Comparison of ENCODE assay signal across 7 cellular contexts in the genomic region with DNA sequence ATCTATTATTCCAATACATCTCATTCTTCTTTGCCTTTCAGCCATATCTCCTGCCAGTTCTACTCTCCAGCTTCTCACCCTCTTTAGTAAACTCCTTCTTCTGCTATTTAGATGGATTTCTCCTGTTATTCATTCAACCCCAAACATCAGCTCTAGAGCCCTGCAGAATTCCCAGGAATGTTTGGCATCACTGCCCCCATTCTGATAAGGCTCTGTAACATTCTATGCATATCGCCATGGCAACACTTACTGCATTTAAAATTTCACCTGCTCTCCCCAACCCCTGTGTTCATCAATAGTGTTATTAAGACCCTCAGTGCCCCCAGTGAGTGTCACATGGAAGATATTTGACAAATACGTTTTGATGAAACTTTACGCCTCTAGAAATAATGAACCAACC. TPM values are rescaled to one million over a fixed set of nuclear protein-coding genes. Genes with fewer than 3 reads are reported as not detected.
"Had no signal": no experiment of that assay in that cellular context is flagged by ENCODE, and none has a peak within 500 bp of the region (broad histone marks: within the 10 kb centered on the region; RNA-seq: fewer than 3 reads in every experiment).

No MANE protein-coding gene starts in this region.

- H3K9me3 Mint-ChIP-seq: H9 had no signal

- H3K27ac Mint-ChIP-seq: H9, IgD-negative memory B cell had no signal

- ATAC-seq: HepG2 had no signal

- H3K4me3 ChIP-seq: GM23248 had no signal

- H3K4me1 Mint-ChIP-seq: IgD-negative memory B cell had no signal

- H3K27ac ChIP-seq: GM23248, HL-60 had no signal

- DNase-seq: GM23248, H9, HCEC 1CT, KBM-7 had no signal

- H3K36me3 Mint-ChIP-seq: IgD-negative memory B cell had no signal

- H3K4me3 Mint-ChIP-seq: H9, IgD-negative memory B cell had no signal

- H3K27me3 Mint-ChIP-seq: IgD-negative memory B cell had no signal

- H3K9ac ChIP-seq: GM23248 had no signal

RNA-seq across cellular contexts. Expression of gene LRATD1, which starts 28.6 kb away (rescaled TPM):
- total RNA-seq: HepG2 had no signal
- polyA plus RNA-seq: IgD-negative memory B cell had no signal
